Comparison of ENCODE assay signal across 1 cellular context in genomic region chr13:24217601-24218281, GRCh38.
A peak's percentile ranks its signal among the peaks of the same experiment; 100 is the strongest.
TF ChIP-seq lines count a peak whose summit lies in the region.

No MANE protein-coding gene starts in this region.

TF ChIP-seq in HepG2, 621 proteins besides CTCF, POLR2A, EP300 and RAD21 (continued from another document and continues in another):
- no peak for TF ChIP-seq THRA (CRISPR knock-in tag; IDR thresholded peaks at IDR 0.05; ENCODE audit: borderline replicate concordance)
- TF ChIP-seq ZNF761 (CRISPR knock-in tag; conservative IDR thresholded peaks at IDR 0.05) = 0 out of 2 replicates have a peak, but pooled peaks have one; percentile 25
- 0 out of 2 replicates have a peak, but pooled peaks have one; percentile 46 for TF ChIP-seq ZNF704 (CRISPR knock-in tag; IDR thresholded peaks at IDR 0.05; ENCODE audit: borderline replicate concordance)
- TF ChIP-seq ZBTB10 (CRISPR knock-in tag; IDR thresholded peaks at IDR 0.05; ENCODE audit: borderline replicate concordance) = no peak
- TF ChIP-seq PAXIP1 (CRISPR knock-in tag; conservative IDR thresholded peaks at IDR 0.05) = peak; percentile 78
- peak; percentile 66; the same call in 1 of the 2 replicates for TF ChIP-seq SOX5 (CRISPR knock-in tag; IDR thresholded peaks at IDR 0.05; ENCODE audit: borderline replicate concordance)
- 0 out of 2 replicates have a peak, but pooled peaks have one; percentile 63 for TF ChIP-seq HBP1 (CRISPR knock-in tag; IDR thresholded peaks at IDR 0.05; ENCODE audit: low read depth)
- no peak for TF ChIP-seq LCORL (IDR thresholded peaks at IDR 0.05)
- TF ChIP-seq LCORL (CRISPR knock-in tag; IDR thresholded peaks at IDR 0.05) = peak; percentile 80
- TF ChIP-seq ELK4 (CRISPR knock-in tag; IDR thresholded peaks at IDR 0.05; ENCODE audit: borderline replicate concordance) = no peak
- TF ChIP-seq ZBTB40 (IDR thresholded peaks at IDR 0.05) = no peak
- TF ChIP-seq ZBTB40 (CRISPR knock-in tag; IDR thresholded peaks at IDR 0.05) = peak; percentile 54; the same call in 1 of the 2 replicates
- TF ChIP-seq ZNF674 (CRISPR knock-in tag; IDR thresholded peaks at IDR 0.05; ENCODE audit: low read depth) = no peak
- TF ChIP-seq ZNF264 (CRISPR knock-in tag; IDR thresholded peaks at IDR 0.05) = 0 out of 2 replicates have a peak, but pooled peaks have one; percentile 44
- peak; percentile 73; the same call in 1 of the 2 replicates for TF ChIP-seq ZNF230 (CRISPR knock-in tag; IDR thresholded peaks at IDR 0.05)
- TF ChIP-seq ZNF317 (CRISPR knock-in tag; IDR thresholded peaks at IDR 0.05) = no peak
- peak; percentile 55; the same call in 1 of the 2 replicates for TF ChIP-seq ERF (CRISPR knock-in tag; IDR thresholded peaks at IDR 0.05)
- TF ChIP-seq ZNF574 (CRISPR knock-in tag; IDR thresholded peaks at IDR 0.05) = peak; percentile 57
- TF ChIP-seq USF2 (IDR thresholded peaks at IDR 0.05; ENCODE audit: low read depth, low read length) = peak; percentile 44; the same call in 1 of the 2 replicates
- TF ChIP-seq USF2 (CRISPR knock-in tag; IDR thresholded peaks at IDR 0.05; ENCODE audit: borderline replicate concordance) = peak; percentile 51; the same call in 1 of the 2 replicates
